8 cellular contexts compared by ENCODE assay signal in the genomic region with DNA sequence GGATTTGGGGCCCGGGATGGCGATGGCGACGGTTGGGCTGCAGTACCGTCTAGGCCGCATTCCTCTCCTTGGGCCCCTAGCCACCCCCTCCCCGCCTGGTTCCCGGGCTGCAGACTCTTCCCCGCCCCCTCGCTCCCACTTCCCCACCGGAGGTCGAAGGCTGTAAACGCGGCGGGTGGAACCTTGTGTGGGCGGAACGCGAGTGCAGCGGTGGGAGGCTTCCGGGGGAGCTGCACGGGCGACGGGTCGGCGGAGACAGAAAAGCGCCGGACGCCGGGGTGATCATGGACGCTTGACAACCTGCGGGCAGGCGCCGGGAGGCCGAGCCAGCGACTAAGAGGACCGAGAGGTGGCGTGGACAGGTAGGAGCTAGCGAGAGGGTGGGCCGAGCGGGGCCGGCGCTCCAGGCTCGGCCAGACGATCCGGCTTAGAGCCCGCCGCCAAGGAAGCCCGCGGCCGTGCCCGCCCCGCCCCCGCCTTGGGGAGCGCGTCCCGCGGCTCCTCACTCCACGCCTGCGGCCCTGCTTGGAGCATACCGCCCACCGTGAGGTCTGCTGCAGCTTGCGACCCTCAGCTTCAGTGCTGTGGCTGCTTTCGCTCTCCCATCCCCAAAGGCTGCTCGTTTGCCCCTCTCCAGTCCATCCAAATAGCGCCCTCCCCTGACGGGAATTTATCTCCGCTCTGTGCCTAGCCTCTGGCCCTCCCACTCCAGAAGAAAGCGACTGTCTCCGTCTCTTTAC. TPM values are rescaled to one million over a fixed set of nuclear protein-coding genes. Genes with fewer than 3 reads are reported as not detected.
DNase-seq lines count a peak whose midpoint lies in the region; ATAC-seq, FAIRE-seq and TF ChIP-seq lines count a peak whose summit lies in the region.

A gene (plus strand): TSS at position 269 of the 740 bp plus-strand sequence. CDS start 2,126 bp downstream, outside the sequence.

- H3K9ac ChIP-seq in H1 (replicated peaks in 1 of 4; ENCODE audit: extremely low read depth in 1 of 4, low read depth in 3 of 4, low read length in 3 of 4), result peak within 1 kb of the TSS; percentile 59 to 90 (median 70)
- H3K9ac ChIP-seq in mesenchymal stem cell (ENCODE audit: low read length), result peak within 1 kb of the TSS; percentile 91

- CTCF ChIA-PET in H1 (lab: Charles Lee; ENCODE audit: partially characterized antibody), result interaction anchor here (0.6 to 3.9 kb wide), 13 partner anchors 9 to 176 kb away, joined by 3 to 35 read pairs (median 5); no protein-coding TSS in a partner anchor

- H3K9me3 Mint-ChIP-seq in CD4-positive, CD25-positive, alpha-beta regulatory T cell, result no peaks in the 10 kb centered on the region

- H3K27ac ChIP-seq in CD4-positive, CD25-positive, alpha-beta regulatory T cell (ENCODE audit: insufficient read depth, low read length, poor library complexity, severe bottlenecking), result peak within 1 kb of the TSS; percentile 62
- peak within 1 kb of the TSS; percentile 92 for H3K27ac ChIP-seq in H1 (ENCODE audit: low read depth, low read length)
- peak within 1 kb of the TSS; percentile 67 for H3K27ac ChIP-seq in mesenchymal stem cell (ENCODE audit: low read length, poor library complexity, severe bottlenecking)

- H2AFZ ChIP-seq in H1 (ENCODE audit: low read length) (peak within 1 kb of the TSS; percentile 88; the same call in 1 of the 2 replicates), mesenchymal stem cell (ENCODE audit: low read depth, low read length) (peak within 1 kb of the TSS; percentile 90)

- peak; percentile 69 to 88 (median 81) for TF ChIP-seq CTCF in H1 (IDR thresholded peaks at IDR 0.05; ENCODE audit: control extremely low read depth in 1 of 3, insufficient read depth in 1 of 3, low read depth in 1 of 3, low read length in 3 of 3)

- H2BK12ac ChIP-seq in H1 (ENCODE audit: low read depth, low read length) (no peak within 1 kb of the TSS), mesenchymal stem cell (ENCODE audit: low read length in 2 of 2) (peak within 1 kb of the TSS in 1 of 2 experiments; percentile 39)

- H2BK20ac ChIP-seq in H1 (ENCODE audit: low read length), result no peak within 1 kb of the TSS

- H3K4me3 ChIP-seq in CD4-positive, CD25-positive, alpha-beta regulatory T cell (ENCODE audit: low read depth, low read length), result peak within 1 kb of the TSS; percentile 79
- H3K4me3 ChIP-seq in H1 (ENCODE audit: extremely low read depth in 1 of 4, insufficient read depth in 2 of 4, low read depth in 3 of 4, low read length in 4 of 4) (peak within 1 kb of the TSS; percentile 66 to 87 (median 74)), mesenchymal stem cell (ENCODE audit: insufficient read depth in 1 of 2, low read depth in 1 of 2, low read length in 2 of 2) (peak within 1 kb of the TSS; percentile 80 to 97)

- peak; percentile 23 to 86 for TF ChIP-seq POLR2A in H1 (IDR thresholded peaks at IDR 0.05; ENCODE audit: control extremely low read depth in 1 of 2, low read depth in 2 of 2, low read length in 2 of 2)

- 0 out of 2 replicates have a peak within 1 kb of the TSS, but pooled peaks have one; percentile 48 for H3K18ac ChIP-seq in H1 (ENCODE audit: extremely low read depth, low read length)
- H3K18ac ChIP-seq in mesenchymal stem cell (ENCODE audit: low read depth in 1 of 2, low read length in 2 of 2), result peak within 1 kb of the TSS; percentile 82 to 94

- H3K4ac ChIP-seq in H1 (replicated peaks; ENCODE audit: insufficient read length, low read depth, low read length) (peak within 1 kb of the TSS; percentile 4), mesenchymal stem cell (ENCODE audit: low read depth in 1 of 2, low read length in 2 of 2) (peak within 1 kb of the TSS; percentile 91)

- H3K27me3 Mint-ChIP-seq in CD4-positive, CD25-positive, alpha-beta regulatory T cell, result no peaks in the 10 kb centered on the region

- H3K23ac ChIP-seq in H1 (ENCODE audit: insufficient read length) (no peak within 1 kb of the TSS), mesenchymal stem cell (ENCODE audit: low read length in 2 of 2) (peak within 1 kb of the TSS in 1 of 2 experiments; percentile 70)

- H4K20me1 ChIP-seq in H1 (replicated peaks in 1 of 2; ENCODE audit: control insufficient read depth in 1 of 2, insufficient read depth in 2 of 2, low read length in 2 of 2), result peaks cover 2 to 3% of the 10 kb centered on the region in 2 experiments

- peak; percentile 45 for FAIRE-seq in H1 (lab: Jason Lieb, UNC)

- peak; percentile 59 for ATAC-seq in CD4-positive, CD25-positive, alpha-beta regulatory T cell (ENCODE audit: low read depth in 2 of 2)
- ATAC-seq in GM19452 (IDR thresholded peaks at IDR 0.05; ENCODE audit: unreplicated experiment), result peak; percentile 59

- H2BK15ac ChIP-seq in H1 (ENCODE audit: low read length) (no peak within 1 kb of the TSS), mesenchymal stem cell (ENCODE audit: low read depth, poor library complexity, severe bottlenecking) (peak within 1 kb of the TSS; percentile 91)

- peaks cover 18% of the 10 kb centered on the region for H3K36me3 Mint-ChIP-seq in CD4-positive, CD25-positive, alpha-beta regulatory T cell

- peak within 1 kb of the TSS; percentile 89 to 98 (median 94) for H3K4me3 Mint-ChIP-seq in CD4-positive, CD25-positive, alpha-beta regulatory T cell

- H4K5ac ChIP-seq in H1 (ENCODE audit: insufficient read length, low read depth, low read length), result peak within 1 kb of the TSS; percentile 86

- H2BK5ac ChIP-seq in H1 (ENCODE audit: low read depth, low read length) (peak within 1 kb of the TSS; percentile 4; the same call in 1 of the 2 replicates), mesenchymal stem cell (ENCODE audit: low read depth, low read length, poor library complexity, severe bottlenecking) (no peak within 1 kb of the TSS)

- no peaks in the 10 kb centered on the region for H3K27me3 ChIP-seq in CD4-positive, CD25-positive, alpha-beta regulatory T cell (ENCODE audit: control insufficient read depth, insufficient read depth, low read length)
- no peaks in the 10 kb centered on the region for H3K27me3 ChIP-seq in H1 (replicated peaks in 1 of 4; ENCODE audit: control insufficient read depth in 3 of 4, extremely low read depth in 1 of 4, insufficient read depth in 3 of 4, low read length in 3 of 4)
- no peaks in the 10 kb centered on the region for H3K27me3 ChIP-seq in mesenchymal stem cell (ENCODE audit: control insufficient read depth in 1 of 2, insufficient read depth in 1 of 2, low read length in 2 of 2)

- H2BK120ac ChIP-seq in H1 (replicated peaks; ENCODE audit: low read depth, low read length), result peak within 1 kb of the TSS; percentile 77
- H2BK120ac ChIP-seq in mesenchymal stem cell (ENCODE audit: low read depth, low read length), result no peak within 1 kb of the TSS

- H3K4me1 Mint-ChIP-seq in CD4-positive, CD25-positive, alpha-beta regulatory T cell, result peaks cover 14 to 91% (median 60%) of the 10 kb centered on the region in 4 donors

- peaks cover 45% of the 10 kb centered on the region for H3K4me1 ChIP-seq in CD4-positive, CD25-positive, alpha-beta regulatory T cell (ENCODE audit: control insufficient read depth, insufficient read depth, low read length, poor library complexity, severe bottlenecking)
- H3K4me1 ChIP-seq in H1 (replicated peaks in 1 of 4; ENCODE audit: control insufficient read depth in 3 of 4, insufficient read depth in 4 of 4, low read length in 3 of 4) (peaks cover 0 to 8% (median 2%) of the 10 kb centered on the region in 4 experiments; a peak in 3 of 7 replicates), mesenchymal stem cell (ENCODE audit: control insufficient read depth, insufficient read depth, low read depth, low read length) (peaks cover 4% of the 10 kb centered on the region)

- peak; percentile 71 to 89 (median 78) for DNase-seq in CD4-positive, CD25-positive, alpha-beta regulatory T cell
- DNase-seq in HS-5 (ENCODE audit: low read depth), result peak; percentile 41
- peak; percentile 78 for DNase-seq in NOMO-1 treated with DMSO at 0.1 percent for 48 hours (lab: John Stamatoyannopoulos, UW; ENCODE audit: unreplicated experiment)
- DNase-seq in activated CD8-positive, alpha-beta memory T cell treated with anti-CD3 and anti-CD28 coated beads for 4 hours (ENCODE audit: low read depth in 2 of 2), result peak; percentile 65 to 71
- DNase-seq in H1 (ENCODE audit: low read depth in 1 of 2, low spot score in 2 of 2), result peak; percentile 77 to 93
- DNase-seq in mesenchymal stem cell, result peak; percentile 82
- DNase-seq in stimulated activated CD8-positive, alpha-beta memory T cell treated with anti-CD3 and anti-CD28 coated beads, Interleukin-12 subunit alpha, Interleukin-12 subunit beta, amount 100 ng/mL, for 4 hours (ENCODE audit: low read depth), result peak; percentile 72

- peak within 1 kb of the TSS; percentile 71 to 92 for H3K4me2 ChIP-seq in H1 (ENCODE audit: insufficient read depth in 1 of 2, low read depth in 2 of 2, low read length in 2 of 2)
- peak within 1 kb of the TSS; percentile 83 for H3K4me2 ChIP-seq in mesenchymal stem cell (ENCODE audit: low read length, poor library complexity, severe bottlenecking)

- 2% methylated on average over 36 of the region's 69 CpGs; no CpG with 5 or more reads in 1 of the 2 experiments for WGBS in H1 (ENCODE audit: extremely low coverage in 1 of 2, insufficient coverage in 1 of 2, insufficient read length in 1 of 2, insufficient replicate concordance in 2 of 2, low coverage in 1 of 2, low lambda C conversion rate in 2 of 2, missing lambda C conversion rate in 1 of 2), 2 experiments
- 2% methylated on average over 60 of the region's 69 CpGs for WGBS in mesenchymal stem cell

- H3K14ac ChIP-seq in H1 (ENCODE audit: insufficient read length), result no peak within 1 kb of the TSS
- H3K14ac ChIP-seq in mesenchymal stem cell (ENCODE audit: low read length in 2 of 2), result peak within 1 kb of the TSS in 1 of 2 experiments; percentile 70

- no peaks in the 10 kb centered on the region; the same call in 1 of the 2 replicates for H3K79me1 ChIP-seq in H1 (ENCODE audit: low read depth, low read length)
- peaks cover 18% of the 10 kb centered on the region for H3K79me1 ChIP-seq in mesenchymal stem cell (replicated peaks; ENCODE audit: low read length, poor library complexity, severe bottlenecking)

- H4K8ac ChIP-seq in H1 (ENCODE audit: extremely low read depth, insufficient read depth, low read length) (peak within 1 kb of the TSS; percentile 96), mesenchymal stem cell (ENCODE audit: low read length) (peak within 1 kb of the TSS; percentile 94)

- peaks cover 10% of the 10 kb centered on the region for H3K23me2 ChIP-seq in H1 (ENCODE audit: low read depth, low read length)

- TF ChIP-seq EP300 in H1 (IDR thresholded peaks at IDR 0.05; ENCODE audit: borderline replicate concordance in 1 of 2, low read depth in 2 of 2, low read length in 2 of 2), result peak in 1 of 2 experiments; percentile 83; a peak in 1 of 3 replicates

- TF ChIP-seq RAD21 in H1 (IDR thresholded peaks at IDR 0.05 in 1 of 2, conservative IDR thresholded peaks at IDR 0.05 in 1 of 2; ENCODE audit: low read depth in 2 of 2, low read length in 2 of 2), result peak; percentile 49 to 60

- peaks cover 0 to 68% of the 10 kb centered on the region in 2 experiments; a peak in 3 of 4 replicates for H3K79me2 ChIP-seq in H1 (ENCODE audit: control insufficient read depth in 1 of 2, insufficient read depth in 2 of 2, low read length in 2 of 2)

- peak within 1 kb of the TSS; percentile 83 to 96 (median 95) for H3K27ac Mint-ChIP-seq in CD4-positive, CD25-positive, alpha-beta regulatory T cell

- peak within 1 kb of the TSS; percentile 13 for H4K91ac ChIP-seq in H1 (replicated peaks; ENCODE audit: insufficient read length, low read length)
- H4K91ac ChIP-seq in mesenchymal stem cell (ENCODE audit: low read length), result peak within 1 kb of the TSS; percentile 87

- no peak within 1 kb of the TSS for H2AK5ac ChIP-seq in H1 (ENCODE audit: low read depth, low read length)
- H2AK5ac ChIP-seq in mesenchymal stem cell (ENCODE audit: low read length, severe bottlenecking), result peak within 1 kb of the TSS; percentile 35

- peaks cover 17% of the 10 kb centered on the region for H3K36me3 ChIP-seq in CD4-positive, CD25-positive, alpha-beta regulatory T cell (ENCODE audit: control insufficient read depth, insufficient read depth, low read length)
- H3K36me3 ChIP-seq in H1 (ENCODE audit: control insufficient read depth in 2 of 4, insufficient read depth in 4 of 4, low read length in 3 of 4) (peaks cover 0 to 14% (median 8%) of the 10 kb centered on the region in 4 experiments; a peak in 6 of 8 replicates), mesenchymal stem cell (ENCODE audit: control insufficient read depth in 1 of 2, insufficient read depth in 2 of 2, low read depth in 1 of 2, low read length in 2 of 2) (peaks cover 4 to 25% of the 10 kb centered on the region in 2 experiments)

- H3K9me3 ChIP-seq in CD4-positive, CD25-positive, alpha-beta regulatory T cell (ENCODE audit: control insufficient read depth in 2 of 2, low read length in 2 of 2), result no peaks in the 10 kb centered on the region
- H3K9me3 ChIP-seq in H1 (ENCODE audit: insufficient read depth in 2 of 2, low read depth in 1 of 2, low read length in 1 of 2) (no peaks in the 10 kb centered on the region), mesenchymal stem cell (ENCODE audit: control insufficient read depth, low read length) (no peaks in the 10 kb centered on the region)

- POLR2A ChIA-PET in H1 (lab: Charles Lee; ENCODE audit: partially characterized antibody), result interaction anchor here (0.7 to 3.1 kb wide), 10 partner anchors 11 to 322 kb away, joined by 3 to 18 read pairs (median 4); a partner anchor contains a TSS

- H3K56ac ChIP-seq in H1 (replicated peaks; ENCODE audit: insufficient read length, low read depth, low read length), result no peak within 1 kb of the TSS

RNA-seq across cellular contexts. Expression of the gene that starts here (rescaled TPM):
- total RNA-seq in CD4-positive, CD25-positive, alpha-beta regulatory T cell, result 48.8 TPM
- 10 to 100 TPM; 23.6 to 31.0 (median 27.5) TPM for polyA plus RNA-seq in CD4-positive, CD25-positive, alpha-beta regulatory T cell
- 62.2 and 67.2 TPM in 2 replicates for total RNA-seq in H1 (2021; fragmentation: NEBNext Ultra II Directional; extraction: Animal tissue kit (Norgen Biotek cat#: 25700))
- polyA plus RNA-seq in H1 (2011; rRNA removed), result 72.1 and 98.6 TPM in 2 replicates
- 69.3 TPM for polyA plus RNA-seq in H1 (2011; cell fraction: cytosol; rRNA removed)
- polyA plus RNA-seq in H1 (2011; cell fraction: nucleus; rRNA removed), result 94.0 TPM
- 45.0 to 56.8 TPM (median 49.9 TPM) in 4 replicates for polyA plus RNA-seq in H1 (2012, experiment 1 of 2)
- 42.9 TPM for polyA plus RNA-seq in H1 (2012, experiment 2 of 2)
- polyA plus RNA-seq in H1 (2013, experiment 1 of 2), result 40.1 TPM
- polyA plus RNA-seq in H1 (2013, experiment 2 of 2), result 39.2 TPM
- polyA minus RNA-seq in H1 (2011; rRNA and poly(A)+ RNA removed), result 53.5 and 56.6 TPM in 2 replicates
- 37.0 TPM for polyA minus RNA-seq in H1 (2011; cell fraction: cytosol; rRNA and poly(A)+ RNA removed)
- 35.1 TPM for polyA minus RNA-seq in H1 (2011; cell fraction: nucleus; rRNA and poly(A)+ RNA removed)
- 28.1 TPM for polyA plus RNA-seq in mesenchymal stem cell (2013, experiment 1 of 2)
- polyA plus RNA-seq in mesenchymal stem cell (2013, experiment 2 of 2), result 24.5 TPM

Comparison
In these comparisons a context has a peak if more than half of its experiments do, and no peak if none do; other contexts are left out.
1. Peak in every context shown above with its lines: DNase-seq, ATAC-seq, H3K4me3 ChIP-seq and H3K27ac ChIP-seq.